ENCODE assay signal across 8 cellular contexts in genomic region chr11:16607675-16608644, GRCh38.
DNase-seq lines count a peak whose midpoint lies in the region; ATAC-seq, FAIRE-seq and TF ChIP-seq lines count a peak whose summit lies in the region.

No MANE protein-coding gene starts in this region.

- CTCF ChIA-PET in AG04450 (lab: Charles Lee) (interaction anchor here (0.5 to 1.4 kb wide), 8 partner anchors 306 to 958 kb away, joined by 3 to 6 read pairs (median 3); no protein-coding TSS in a partner anchor), MCF 10A (lab: Yijun Ruan, JAX) (interaction anchor here (0.5 to 3.9 kb wide), 9 partner anchors 25 to 1045 kb away, joined by 3 to 15 read pairs (median 3); no protein-coding TSS in a partner anchor)
- CTCF ChIA-PET in CD8-positive, alpha-beta T cell (lab: Charles Lee), result no interaction called here

- no peak for TF ChIP-seq POLR2A in suprapubic skin (IDR thresholded peaks at IDR 0.05)

- POLR2A ChIA-PET in AG04450 (lab: Yijun Ruan, JAX) (interaction anchor here (0.6 to 1.2 kb wide), 4 partner anchors 423 to 995 kb away, joined by 3 to 5 read pairs (median 4); no protein-coding TSS in a partner anchor), MCF 10A (lab: Yijun Ruan, JAX) (interaction anchor here (0.6 to 6.0 kb wide), 16 partner anchors 79 to 900 kb away, joined by 3 to 88 read pairs (median 4); no protein-coding TSS in a partner anchor)
- POLR2A ChIA-PET in CD8-positive, alpha-beta T cell (lab: Charles Lee), result no interaction called here

- no peak for ATAC-seq in CD8-positive, alpha-beta T cell
- ATAC-seq in activated T-cell treated with anti-CD3 and anti-CD28 coated beads, Interleukin-2, amount 50 U/mL, for 4 hours, result no peak

- no peak overlapping the region for H3K4me3 Mint-ChIP-seq in MCF 10A (ENCODE audit: unreplicated experiment)
- no peak overlapping the region for H3K4me3 Mint-ChIP-seq in CD8-positive, alpha-beta T cell
- no peak overlapping the region for H3K4me3 Mint-ChIP-seq in activated T-cell treated with anti-CD3 and anti-CD28 coated beads, Interleukin-2, amount 50 U/mL, for 4 hours
- no peak overlapping the region for H3K4me3 Mint-ChIP-seq in progenitor cell of endocrine pancreas (ENCODE audit: low read depth)

- no peak for TF ChIP-seq CTCF in AG04450 (IDR thresholded peaks at IDR 0.05; ENCODE audit: low read depth, low read length)
- TF ChIP-seq CTCF in MCF 10A (IDR thresholded peaks at IDR 0.05; ENCODE audit: unreplicated experiment), result no peak
- no peak for TF ChIP-seq CTCF in keratinocyte (optimal IDR thresholded peaks at IDR 0.05 in 1 of 3, IDR thresholded peaks at IDR 0.05 in 1 of 3, conservative IDR thresholded peaks at IDR 0.05 in 1 of 3; ENCODE audit: extremely low read depth in 1 of 3, insufficient read depth in 2 of 3, low read length in 3 of 3)
- no peak for TF ChIP-seq CTCF in suprapubic skin (IDR thresholded peaks at IDR 0.05)
- no peak for TF ChIP-seq CTCF in CD8-positive, alpha-beta T cell (IDR thresholded peaks at IDR 0.05)
- no peak for TF ChIP-seq CTCF in progenitor cell of endocrine pancreas (IDR thresholded peaks at IDR 0.05; ENCODE audit: unreplicated experiment)

- H3K36me3 Mint-ChIP-seq in MCF 10A (ENCODE audit: insufficient read depth, unreplicated experiment), result no peaks in the 10 kb centered on the region
- H3K36me3 Mint-ChIP-seq in CD8-positive, alpha-beta T cell, result no peaks in the 10 kb centered on the region
- H3K36me3 Mint-ChIP-seq in activated T-cell treated with anti-CD3 and anti-CD28 coated beads, Interleukin-2, amount 50 U/mL, for 4 hours (ENCODE audit: insufficient read depth), result peaks cover 4% of the 10 kb centered on the region
- H3K36me3 Mint-ChIP-seq in progenitor cell of endocrine pancreas (ENCODE audit: insufficient read depth), result no peaks in the 10 kb centered on the region

- H3K27me3 Mint-ChIP-seq in MCF 10A (ENCODE audit: insufficient read depth, unreplicated experiment) (peaks cover 19% of the 10 kb centered on the region), progenitor cell of endocrine pancreas (peaks cover 8% of the 10 kb centered on the region)
- H3K27me3 Mint-ChIP-seq in CD8-positive, alpha-beta T cell (ENCODE audit: low read depth), result peaks cover 54% of the 10 kb centered on the region
- H3K27me3 Mint-ChIP-seq in activated T-cell treated with anti-CD3 and anti-CD28 coated beads, Interleukin-2, amount 50 U/mL, for 4 hours (ENCODE audit: low read depth), result peaks cover 40% of the 10 kb centered on the region

- H4K20me1 ChIP-seq in keratinocyte (ENCODE audit: control insufficient read depth, extremely low read depth, insufficient read depth, low read length), result no peaks in the 10 kb centered on the region

- H3K4me3 ChIP-seq in AG04450 (ENCODE audit: low read depth, low read length), result peak overlapping the region; percentile 65
- H3K4me3 ChIP-seq in keratinocyte (ENCODE audit: control insufficient read depth in 2 of 3, extremely low read depth in 1 of 3, insufficient read depth in 2 of 3, low read depth in 1 of 3, low read length in 3 of 3), result peak overlapping the region; percentile 58 to 92 (median 89)
- H3K4me3 ChIP-seq in suprapubic skin, result peak overlapping the region; percentile 70
- no peak overlapping the region for H3K4me3 ChIP-seq in CD8-positive, alpha-beta T cell (ENCODE audit: low read depth, low read length)

- peaks cover 23% of the 10 kb centered on the region for H3K4me1 ChIP-seq in keratinocyte (ENCODE audit: control insufficient read depth, extremely low read depth, insufficient read depth, low read length)
- peaks cover 54% of the 10 kb centered on the region for H3K4me1 ChIP-seq in suprapubic skin
- H3K4me1 ChIP-seq in CD8-positive, alpha-beta T cell (ENCODE audit: insufficient read depth, low read length), result peaks cover 39% of the 10 kb centered on the region

- H3K4me1 Mint-ChIP-seq in MCF 10A (ENCODE audit: insufficient read depth, unreplicated experiment), result peaks cover 4% of the 10 kb centered on the region
- peaks cover 39% of the 10 kb centered on the region for H3K4me1 Mint-ChIP-seq in CD8-positive, alpha-beta T cell (ENCODE audit: low read depth)
- H3K4me1 Mint-ChIP-seq in activated T-cell treated with anti-CD3 and anti-CD28 coated beads, Interleukin-2, amount 50 U/mL, for 4 hours (ENCODE audit: low read depth), result peaks cover 31% of the 10 kb centered on the region
- H3K4me1 Mint-ChIP-seq in progenitor cell of endocrine pancreas (ENCODE audit: low read depth), result peaks cover 27% of the 10 kb centered on the region

- no peak for TF ChIP-seq EP300 in suprapubic skin (IDR thresholded peaks at IDR 0.05)

- H3K27me3 ChIP-seq in AG04450 (ENCODE audit: control insufficient read depth, insufficient read depth, low read length) (peaks cover 31% of the 10 kb centered on the region), keratinocyte (ENCODE audit: control insufficient read depth, extremely low read depth, insufficient read depth, low read length) (peaks cover 34% of the 10 kb centered on the region), suprapubic skin (peaks cover 78% of the 10 kb centered on the region)
- peaks cover 40% of the 10 kb centered on the region for H3K27me3 ChIP-seq in CD8-positive, alpha-beta T cell (ENCODE audit: insufficient read depth, low read length)

- BruUV-seq in MCF 10A (replicated peaks; lab: Mats Ljungman, UMichigan), result no TSS peak

- H3K27ac ChIP-seq in AG04450 (ENCODE audit: low read depth, low read length) (peak overlapping the region; percentile 89), keratinocyte (ENCODE audit: control insufficient read depth, insufficient read depth, low read length) (peak overlapping the region; percentile 30), suprapubic skin (peak overlapping the region; percentile 47)
- no peak overlapping the region for H3K27ac ChIP-seq in CD8-positive, alpha-beta T cell (ENCODE audit: low read depth, low read length)

- intact Hi-C loops in MCF 10A (cut with micrococcal nuclease), result loop anchor here (5.0 kb wide), 1 partner anchor 566 kb away; no protein-coding TSS in a partner anchor
- intact Hi-C loops in CD8-positive, alpha-beta T cell (cut with DNase I, micrococcal nuclease), result loop anchor here (5.0 kb wide), 2 partner anchors 956 to 961 kb away; no protein-coding TSS in a partner anchor

- H3K36me3 ChIP-seq in keratinocyte (ENCODE audit: control insufficient read depth in 2 of 2, extremely low read depth in 1 of 2, insufficient read depth in 2 of 2, low read length in 2 of 2), result no peaks in the 10 kb centered on the region
- no peaks in the 10 kb centered on the region for H3K36me3 ChIP-seq in suprapubic skin
- no peaks in the 10 kb centered on the region for H3K36me3 ChIP-seq in CD8-positive, alpha-beta T cell (ENCODE audit: insufficient read depth, low read length)

- WGBS in suprapubic skin, result 17% methylated on average over 25 of the region's 25 CpGs

- H3K9me3 Mint-ChIP-seq in MCF 10A (ENCODE audit: unreplicated experiment) (no peaks in the 10 kb centered on the region), progenitor cell of endocrine pancreas (ENCODE audit: low read depth) (no peaks in the 10 kb centered on the region)
- H3K9me3 Mint-ChIP-seq in CD8-positive, alpha-beta T cell, result no peaks in the 10 kb centered on the region
- H3K9me3 Mint-ChIP-seq in activated T-cell treated with anti-CD3 and anti-CD28 coated beads, Interleukin-2, amount 50 U/mL, for 4 hours, result peaks cover 4% of the 10 kb centered on the region

- H3K79me2 ChIP-seq in keratinocyte (ENCODE audit: control insufficient read depth, insufficient read depth, low read length), result no peaks in the 10 kb centered on the region

- H3K9me1 ChIP-seq in keratinocyte (ENCODE audit: control insufficient read depth, extremely low read depth, insufficient read depth, low read length), result no peaks in the 10 kb centered on the region

- H3K27ac Mint-ChIP-seq in MCF 10A (ENCODE audit: low read depth, unreplicated experiment) (no peak overlapping the region), progenitor cell of endocrine pancreas (no peak overlapping the region)
- no peak overlapping the region for H3K27ac Mint-ChIP-seq in CD8-positive, alpha-beta T cell

- peak overlapping the region; percentile 90 for H2AFZ ChIP-seq in keratinocyte (ENCODE audit: control insufficient read depth, low read length)

- dilution Hi-C loops in keratinocyte (cut with MboI; ENCODE audit: extremely low pct_ligation_motif_present, low sequenced_read_pairs), result no loop called here

- DNase-seq in AG04450 (ENCODE audit: low read depth, low spot score) (peak; percentile 61), NCI-H1092 treated with DMSO at 0.1 percent for 48 hours (lab: John Stamatoyannopoulos, UW) (peak; percentile 88), MCF 10A (ENCODE audit: unreplicated experiment) (peak; percentile 58), keratinocyte (ENCODE audit: low read depth, low spot score) (no peak), suprapubic skin (ENCODE audit: low spot score in 2 of 2) (peak in 1 of 2 donors; percentile 68), progenitor cell of endocrine pancreas (ENCODE audit: low spot score, unreplicated experiment) (no peak)
- no peak for DNase-seq in CD8-positive, alpha-beta T cell
- no peak for DNase-seq in activated T-cell treated with anti-CD3 and anti-CD28 coated beads, Interleukin-2, amount 50 U/mL, for 4 hours

- H3K9me3 ChIP-seq in AG04450 (ENCODE audit: control insufficient read depth, insufficient read depth, low read length) (peaks cover 7% of the 10 kb centered on the region; the same call in 1 of the 2 replicates), keratinocyte (ENCODE audit: control insufficient read depth, low read depth, low read length) (no peaks in the 10 kb centered on the region), suprapubic skin (no peaks in the 10 kb centered on the region)
- no peaks in the 10 kb centered on the region for H3K9me3 ChIP-seq in CD8-positive, alpha-beta T cell (ENCODE audit: low read length)

- H3K4me2 ChIP-seq in keratinocyte (ENCODE audit: control insufficient read depth, extremely low read depth, insufficient read depth, low read depth, low read length), result peak overlapping the region; percentile 99

- FAIRE-seq in keratinocyte (lab: Jason Lieb, UNC), result peak; percentile 73

- peak overlapping the region; percentile 77 for H3K9ac ChIP-seq in keratinocyte (ENCODE audit: control insufficient read depth, extremely low read depth, insufficient read depth, low read length)

Comparison
In these comparisons a context has a peak if more than half of its experiments do, and no peak if none do; other contexts are left out.
1. DNase-seq: peak in AG04450 (single experiment), NCI-H1092 treated with DMSO at 0.1 percent for 48 hours (single experiment) and MCF 10A (single experiment); none in keratinocyte (single experiment), CD8-positive, alpha-beta T cell (0 of 7), activated T-cell treated with anti-CD3 and anti-CD28 coated beads, Interleukin-2, amount 50 U/mL, for 4 hours (single experiment) and progenitor cell of endocrine pancreas (single experiment).